ENCODE assay signal across 1 cellular context in genomic region chr11:62889484-62890437, GRCh38.
TF ChIP-seq lines count a peak whose summit lies in the region.

No MANE protein-coding gene starts in this region.

TF ChIP-seq in IMR-90, 13 proteins besides CTCF, POLR2A, EP300 and RAD21:
- TF ChIP-seq FOS (IDR thresholded peaks at IDR 0.05; ENCODE audit: low read depth, low read length) (no peak), MAFK (IDR thresholded peaks at IDR 0.05; ENCODE audit: low read depth, low read length) (no peak), CEBPB (IDR thresholded peaks at IDR 0.05; ENCODE audit: low read depth, low read length) (no peak), NFE2L2 (IDR thresholded peaks at IDR 0.05; ENCODE audit: low read depth, low read length) (no peak), ELK1 (IDR thresholded peaks at IDR 0.05; ENCODE audit: borderline replicate concordance, low read depth, low read length) (no peak), RFX5 (IDR thresholded peaks at IDR 0.05; ENCODE audit: low read depth, low read length) (no peak), RCOR1 (IDR thresholded peaks at IDR 0.05; ENCODE audit: insufficient replicate concordance, low read length) (no peak), BHLHE40 (IDR thresholded peaks at IDR 0.05; ENCODE audit: low read depth, low read length) (no peak), MAZ (IDR thresholded peaks at IDR 0.05; ENCODE audit: borderline replicate concordance, low read depth, low read length) (no peak), SMC3 (IDR thresholded peaks at IDR 0.05; ENCODE audit: low read depth, low read length) (no peak), USF2 (IDR thresholded peaks at IDR 0.05; ENCODE audit: low read depth, low read length) (no peak)
